Comparison of ENCODE assay signal across 1 cellular context in the genomic region with DNA sequence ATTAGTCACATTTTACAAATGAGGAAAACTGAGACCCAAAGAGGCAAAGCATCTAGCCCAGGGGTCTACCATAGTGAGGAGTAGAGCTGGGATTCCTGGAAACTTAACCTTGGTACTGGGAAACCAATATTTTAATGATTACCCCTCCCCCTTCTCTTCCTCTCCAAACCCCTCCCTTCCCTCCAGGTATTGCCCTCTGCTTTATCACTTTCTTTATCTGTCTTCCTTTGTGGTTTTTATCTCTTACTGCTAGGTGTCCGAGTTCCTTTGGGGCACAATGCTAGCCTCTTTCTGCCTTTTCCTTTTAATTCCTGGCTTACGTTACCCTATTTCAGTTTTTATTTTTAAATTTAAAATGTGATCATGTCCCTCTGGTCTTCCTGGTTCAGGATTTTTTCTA.
TF ChIP-seq lines count a peak whose summit lies in the region.

No MANE protein-coding gene starts in this region.

TF ChIP-seq in neural cell, 6 proteins besides CTCF, POLR2A, EP300 and RAD21 (continued from another document):
- no peak for TF ChIP-seq MXI1 (conservative IDR thresholded peaks at IDR 0.05; ENCODE audit: poor library complexity, severe bottlenecking)
- TF ChIP-seq SMC3 (conservative IDR thresholded peaks at IDR 0.05; ENCODE audit: poor library complexity) = no peak
TF ChIP-seq in neural cell: peak in this region for 0.
